In genomic region chr20:38222231-38222922, GRCh38 we compare ENCODE assay signal across 8 cellular contexts. TPM values are rescaled to one million over a fixed set of nuclear protein-coding genes. Genes with fewer than 3 reads are reported as not detected.
DNase-seq lines count a peak whose midpoint lies in the region; ATAC-seq and TF ChIP-seq lines count a peak whose summit lies in the region.

No MANE protein-coding gene starts in this region.

- no peak overlapping the region for H3K4me3 ChIP-seq in dorsolateral prefrontal cortex

- H3K27me3 ChIP-seq in dorsolateral prefrontal cortex: no peaks in the 10 kb centered on the region

- ATAC-seq in GM18511 (IDR thresholded peaks at IDR 0.05; ENCODE audit: unreplicated experiment): no peak

- peak; percentile 45 to 91 (median 83) for TF ChIP-seq CTCF in dorsolateral prefrontal cortex (IDR thresholded peaks at IDR 0.05 in 54 of 56, conservative IDR thresholded peaks at IDR 0.05 in 2 of 56; ENCODE audit: low read depth in 1 of 56, partially characterized antibody in 56 of 56)

- peak overlapping the region in 10 of 59 donors; percentile 4 to 59 (median 30) for H3K27ac ChIP-seq in dorsolateral prefrontal cortex

- intact Hi-C loops in dorsolateral prefrontal cortex (cut with DNase I): loop anchor here (5.0 to 10.0 kb wide), 4 partner anchors 95 to 660 kb away; no protein-coding TSS in a partner anchor

- peak; percentile 56 for DNase-seq in SIG-M5 treated with dmso at 0.1 percent for 504 hours (lab: John Stamatoyannopoulos, UW; ENCODE audit: unreplicated experiment)
- DNase-seq in SIG-M5 (lab: John Stamatoyannopoulos, UW): no peak
- DNase-seq in NCI-H2227 (lab: John Stamatoyannopoulos, UW; ENCODE audit: unreplicated experiment): peak; percentile 76
- peak; percentile 26 to 46 for DNase-seq in activated CD4-positive, alpha-beta T cell treated with anti-CD3 and anti-CD28 coated beads, Interleukin-2, amount 50 U/mL, for 24 hours (ENCODE audit: low read depth in 1 of 2, low spot score in 1 of 2)
- peak in 8 of 10 donors; percentile 19 to 69 (median 64) for DNase-seq in dorsolateral prefrontal cortex
- peak; percentile 63 to 77 for DNase-seq in lung microvascular endothelial cell (ENCODE audit: low read depth in 2 of 2)
- DNase-seq in stimulated activated CD8-positive, alpha-beta memory T cell treated with anti-CD3 and anti-CD28 coated beads, Interleukin-7, amount 100 ng/mL, for 24 hours (ENCODE audit: low read depth): peak; percentile 32

RNA-seq across cellular contexts. Expression of gene KIAA1755, which starts 38.2 kb away (rescaled TPM):
- total RNA-seq in dorsolateral prefrontal cortex (100 to 1,000 TPM in 6 of 120 experiments, 10 to 100 TPM in 114; 19.2 to 129 (median 51.1) TPM), lung microvascular endothelial cell (under 0.01 TPM in 1 of 2 replicates, not detected in the other)

RNA-seq across cellular contexts. Expression of gene TGM2, which starts 57.3 kb away (rescaled TPM):
- total RNA-seq in dorsolateral prefrontal cortex (100 to 1,000 TPM in 7 of 120 experiments, 10 to 100 TPM in 113; 17.7 to 220 (median 53.6) TPM), lung microvascular endothelial cell (273 and 343 TPM in 2 replicates)

Comparison
In these comparisons a context has a peak if more than half of its experiments do, and no peak if none do; other contexts are left out.
1. RNA of gene KIAA1755, which starts 38.2 kb away (total RNA-seq): 19.2 to 129 TPM in dorsolateral prefrontal cortex; under 0.01 TPM in lung microvascular endothelial cell; every median in the first group is over 10 times any median in the second.